Comparison of ENCODE assay signal across 21 cellular contexts in the genomic region with DNA sequence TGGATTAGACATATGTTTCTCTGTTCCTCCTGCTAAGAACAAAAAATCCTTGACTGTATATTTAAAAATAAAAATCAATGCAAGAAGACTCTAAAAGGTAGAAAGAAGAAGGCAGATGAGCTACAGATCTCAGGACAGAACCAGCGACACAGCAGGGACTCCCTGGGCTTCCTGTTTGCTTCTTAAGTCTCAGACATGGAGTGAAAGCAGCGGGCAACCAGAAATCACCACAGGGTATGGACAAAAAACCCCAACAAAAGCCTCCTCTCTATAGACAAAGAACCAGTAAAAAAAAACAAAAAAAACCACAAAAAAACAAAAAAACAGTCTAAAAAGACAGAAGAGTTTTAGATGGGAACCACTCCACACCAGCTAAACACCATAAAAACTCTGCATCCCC.
"Had no signal": no experiment of that assay in that cellular context is flagged by ENCODE, and none has a peak within 500 bp of the region (broad histone marks: within the 10 kb centered on the region; RNA-seq: fewer than 3 reads in every experiment).

No MANE protein-coding gene starts in this region.

- H3K36me3 ChIP-seq: Peyer's patch, SJSA1 had no signal

- ATAC-seq: Right ventricle myocardium inferior had no signal

- H2AFZ ChIP-seq: PC-9 had no signal

- H3K4me3 ChIP-seq: PC-9, Peyer's patch, SJSA1, SK-N-MC had no signal

- H3K27me3 ChIP-seq: Peyer's patch, SJSA1 had no signal

- H3K4me1 ChIP-seq: Peyer's patch, SJSA1 had no signal

- DNase-seq: KBM-7, NCI-H1092, NCI-H1105 treated with DMSO at 0.1 percent for 48 hours, NCI-H1417 treated with DMSO at 0.1 percent for 48 hours, NCI-H146, NCI-H1694 treated with DMSO at 0.1 percent for 48 hours, NCI-H1930, NCI-H2081, NCI-H2107, NCI-H345, NCI-H446 treated with DMSO at 0.1 percent for 48 hours, NCI-H510A treated with DMSO at 0.1 percent for 48 hours, NCI-H526, NCI-H82, OCI-M1, PC-9, Peyer's patch, SHP77 treated with DMSO at 0.1 percent for 48 hours had no signal

- H3K4me2 ChIP-seq: PC-9 had no signal

- H3K27ac ChIP-seq: PC-9, Peyer's patch, SJSA1, SK-N-MC had no signal

- H3K9me3 ChIP-seq: Peyer's patch had no signal
